23 cellular contexts compared by ENCODE assay signal in genomic region chr3:67920311-67920710, GRCh38.
"Had no signal": no experiment of that assay in that cellular context is flagged by ENCODE, and none has a peak within 500 bp of the region (broad histone marks: within the 10 kb centered on the region; RNA-seq: fewer than 3 reads in every experiment).

No MANE protein-coding gene starts in this region.

- H3K27ac ChIP-seq: colonic mucosa, coronary artery, dorsolateral prefrontal cortex, epithelial cell of prostate, esophagus muscularis mucosa, esophagus squamous epithelium, gastrocnemius medialis, gastroesophageal sphincter, heart left ventricle, heart right ventricle had no signal

- H3K9me3 ChIP-seq: colonic mucosa, esophagus squamous epithelium, gastrocnemius medialis had no signal

- DNase-seq: colonic mucosa; cortex of kidney; dermis blood vessel endothelial cell; dorsolateral prefrontal cortex; effector CD4-positive, alpha-beta T cell; effector CD8-positive, alpha-beta T cell; effector memory CD4-positive, alpha-beta T cell; effector memory CD8-positive, alpha-beta T cell; endodermal cell; erythroblast; esophagus squamous epithelium; foreskin fibroblast; foreskin melanocyte; gastrocnemius medialis; glutamatergic neuron; head of caudate nucleus; heart left ventricle; heart right ventricle had no signal

- H3K27me3 ChIP-seq: colonic mucosa, dorsolateral prefrontal cortex, esophagus muscularis mucosa, esophagus squamous epithelium, gastrocnemius medialis, gastroesophageal sphincter, heart left ventricle, heart right ventricle had no signal

- ATAC-seq: effector memory CD8-positive, alpha-beta T cell; esophagus mucosa; gastrocnemius medialis; gastroesophageal sphincter; heart left ventricle; heart right ventricle had no signal

- H3K4me3 ChIP-seq: colonic mucosa, coronary artery, dorsolateral prefrontal cortex, esophagus muscularis mucosa, esophagus squamous epithelium, gastrocnemius medialis, gastroesophageal sphincter, heart left ventricle, heart right ventricle had no signal

- H3K4me1 ChIP-seq: colonic mucosa, esophagus muscularis mucosa, esophagus squamous epithelium, gastrocnemius medialis, gastroesophageal sphincter, heart left ventricle, heart right ventricle had no signal

- H3K36me3 ChIP-seq: colonic mucosa, esophagus muscularis mucosa, esophagus squamous epithelium, gastrocnemius medialis, gastroesophageal sphincter, heart left ventricle, heart right ventricle had no signal
